In genomic region chr1:224509881-224510280, GRCh38 we compare ENCODE assay signal across 1 cellular context.
TF ChIP-seq lines count a peak whose summit lies in the region.

No MANE protein-coding gene starts in this region.

TF ChIP-seq in liver, 16 proteins besides CTCF, POLR2A, EP300 and RAD21 (continued from another document):
- no peak for TF ChIP-seq REST (IDR thresholded peaks at IDR 0.05)
- TF ChIP-seq NR2F2 (IDR thresholded peaks at IDR 0.05): no peak
